ENCODE assay signal across 21 cellular contexts in genomic region chr10:28897617-28898464, GRCh38.
DNase-seq lines count a peak whose midpoint lies in the region; ATAC-seq and TF ChIP-seq lines count a peak whose summit lies in the region.
"Had no signal": no experiment of that assay in that cellular context is flagged by ENCODE, and none has a peak within 500 bp of the region (broad histone marks: within the 10 kb centered on the region; RNA-seq: fewer than 3 reads in every experiment).

No MANE protein-coding gene starts in this region.

- no peak for TF ChIP-seq CTCF in HEK293 (tag by site-specific recombination; IDR thresholded peaks at IDR 0.05)

- H3K36me3 Mint-ChIP-seq in activated T-cell treated with anti-CD3 and anti-CD28 coated beads, Interleukin-2, amount 50 U/mL, for 72 hours (ENCODE audit: insufficient read depth in 2 of 2) = no peaks in the 10 kb centered on the region
- H3K36me3 Mint-ChIP-seq in activated T-helper 17 cell treated with anti-CD3 and anti-CD28 coated beads, Interleukin-2, amount 50 U/mL, for 72 hours (ENCODE audit: low read depth) = no peaks in the 10 kb centered on the region
- H3K36me3 Mint-ChIP-seq: activated naive CD4-positive, alpha-beta T cell treated with anti-CD3 and anti-CD28 coated beads, Interleukin-2, amount 10 ng/mL, durations not matched to agents 7 days and 5 days; natural killer cell had no signal

- no peak overlapping the region for H3K4me3 ChIP-seq in HEK293 (ENCODE audit: low read depth, low read length)
- H3K4me3 ChIP-seq: lung, sigmoid colon, suprapubic skin had no signal

- H3K4me1 Mint-ChIP-seq in activated T-cell treated with anti-CD3 and anti-CD28 coated beads, Interleukin-2, amount 50 U/mL, for 72 hours (ENCODE audit: low read depth) = no peaks in the 10 kb centered on the region
- no peaks in the 10 kb centered on the region for H3K4me1 Mint-ChIP-seq in activated T-helper 17 cell treated with anti-CD3 and anti-CD28 coated beads, Interleukin-2, amount 50 U/mL, for 72 hours
- H3K4me1 Mint-ChIP-seq: activated naive CD4-positive, alpha-beta T cell treated with anti-CD3 and anti-CD28 coated beads, Interleukin-2, amount 10 ng/mL, durations not matched to agents 7 days and 5 days; natural killer cell had no signal

- no peak for ATAC-seq in activated T-cell treated with anti-CD3 and anti-CD28 coated beads, Interleukin-2, amount 50 U/mL, for 72 hours (replicated peaks in 1 of 2)
- no peak for ATAC-seq in activated T-helper 17 cell treated with anti-CD3 and anti-CD28 coated beads, Interleukin-2, amount 50 U/mL, for 72 hours (replicated peaks)
- ATAC-seq: natural killer cell had no signal

- no peak overlapping the region for H3K4me3 Mint-ChIP-seq in activated T-cell treated with anti-CD3 and anti-CD28 coated beads, Interleukin-2, amount 50 U/mL, for 72 hours
- H3K4me3 Mint-ChIP-seq in activated T-helper 17 cell treated with anti-CD3 and anti-CD28 coated beads, Interleukin-2, amount 50 U/mL, for 72 hours = no peak overlapping the region
- H3K4me3 Mint-ChIP-seq: activated naive CD4-positive, alpha-beta T cell treated with anti-CD3 and anti-CD28 coated beads, Interleukin-2, amount 10 ng/mL, durations not matched to agents 7 days and 5 days; natural killer cell had no signal

- H3K9me3 ChIP-seq in HEK293 (ENCODE audit: control insufficient read depth, insufficient read depth, low read depth, low read length) = no peaks in the 10 kb centered on the region
- H3K9me3 ChIP-seq: sigmoid colon, suprapubic skin had no signal

- no peaks in the 10 kb centered on the region for H3K36me3 ChIP-seq in HEK293 (ENCODE audit: control insufficient read depth in 2 of 2, insufficient read depth in 1 of 2, low read length in 2 of 2)
- H3K36me3 ChIP-seq: sigmoid colon, suprapubic skin had no signal

- peaks cover 5% of the 10 kb centered on the region for H3K4me1 ChIP-seq in HEK293 (ENCODE audit: control insufficient read depth, insufficient read depth, low read length)
- H3K4me1 ChIP-seq: suprapubic skin had no signal

- DNase-seq in hippocampal formation (lab: John Stamatoyannopoulos, UW) = peak; percentile 52 to 84
- peak; percentile 20 for DNase-seq in occipital lobe (lab: John Stamatoyannopoulos, UW)
- DNase-seq in activated T-cell treated with anti-CD3 and anti-CD28 coated beads, Interleukin-2, amount 50 U/mL, for 72 hours = no peak
- no peak for DNase-seq in MV-4-11 (lab: John Stamatoyannopoulos, UW)
- DNase-seq in NCI-H446 treated with DMSO at 0.1 percent for 48 hours (lab: John Stamatoyannopoulos, UW) = no peak
- DNase-seq: activated CD4-positive, CD25-positive, alpha-beta regulatory T cell; activated naive CD4-positive, alpha-beta T cell treated with anti-CD3 and anti-CD28 coated beads, Interleukin-2, amount 10 ng/mL, durations not matched to agents 7 days and 5 days; effector CD8-positive, alpha-beta T cell; GDM1; natural killer cell; NCI-H1436; NCI-H345; SHP77 treated with DMSO at 0.1 percent for 48 hours; sigmoid colon; T-helper 2 cell had no signal

- CTCF ChIA-PET in HEK293 (lab: Yijun Ruan, JAX) = no interaction called here

- no peak overlapping the region for H3K27ac ChIP-seq in HEK293 (ENCODE audit: extremely low read depth, low read depth, low read length)
- H3K27ac ChIP-seq in cingulate gyrus (ENCODE audit: low read depth, low read length) = peak overlapping the region; percentile 61
- H3K27ac ChIP-seq: KMS-11, sigmoid colon, suprapubic skin had no signal

- no peaks in the 10 kb centered on the region for H3K27me3 Mint-ChIP-seq in activated T-cell treated with anti-CD3 and anti-CD28 coated beads, Interleukin-2, amount 50 U/mL, for 72 hours (ENCODE audit: low read depth)
- no peaks in the 10 kb centered on the region for H3K27me3 Mint-ChIP-seq in activated T-helper 17 cell treated with anti-CD3 and anti-CD28 coated beads, Interleukin-2, amount 50 U/mL, for 72 hours
- H3K27me3 Mint-ChIP-seq: activated naive CD4-positive, alpha-beta T cell treated with anti-CD3 and anti-CD28 coated beads, Interleukin-2, amount 10 ng/mL, durations not matched to agents 7 days and 5 days had no signal

- H3K9me3 Mint-ChIP-seq in activated T-cell treated with anti-CD3 and anti-CD28 coated beads, Interleukin-2, amount 50 U/mL, for 72 hours = no peaks in the 10 kb centered on the region
- H3K9me3 Mint-ChIP-seq in activated T-helper 17 cell treated with anti-CD3 and anti-CD28 coated beads, Interleukin-2, amount 50 U/mL, for 72 hours = no peaks in the 10 kb centered on the region
- H3K9me3 Mint-ChIP-seq: activated naive CD4-positive, alpha-beta T cell treated with anti-CD3 and anti-CD28 coated beads, Interleukin-2, amount 10 ng/mL, durations not matched to agents 7 days and 5 days; natural killer cell had no signal

- POLR2A ChIA-PET in HEK293 (lab: Yijun Ruan, JAX) = no interaction called here

- no peak overlapping the region for H3K27ac Mint-ChIP-seq in activated T-cell treated with anti-CD3 and anti-CD28 coated beads, Interleukin-2, amount 50 U/mL, for 72 hours
- H3K27ac Mint-ChIP-seq in activated T-helper 17 cell treated with anti-CD3 and anti-CD28 coated beads, Interleukin-2, amount 50 U/mL, for 72 hours = no peak overlapping the region
- H3K27ac Mint-ChIP-seq: activated naive CD4-positive, alpha-beta T cell treated with anti-CD3 and anti-CD28 coated beads, Interleukin-2, amount 10 ng/mL, durations not matched to agents 7 days and 5 days; natural killer cell had no signal

TF ChIP-seq in HEK293, 187 proteins besides CTCF, POLR2A, EP300 and RAD21:
- TF ChIP-seq SCRT2 (tag by site-specific recombination; IDR thresholded peaks at IDR 0.05) (0 out of 2 replicates have a peak, but pooled peaks have one; percentile 32), ZNF16 (tag by site-specific recombination; IDR thresholded peaks at IDR 0.05; ENCODE audit: low read depth) (no peak), ZNF133 (tag by site-specific recombination; IDR thresholded peaks at IDR 0.05) (peak; percentile 31; the same call in 1 of the 2 replicates), ZNF600 (tag by site-specific recombination; IDR thresholded peaks at IDR 0.05) (peak; percentile 60)

Comparison
In these comparisons a context has a peak if more than half of its experiments do, and no peak if none do; other contexts are left out.
1. DNase-seq: peak in hippocampal formation (2 of 2) and occipital lobe (single experiment); none in activated T-cell treated with anti-CD3 and anti-CD28 coated beads, Interleukin-2, amount 50 U/mL, for 72 hours (0 of 2), MV-4-11 (single experiment) and NCI-H446 treated with DMSO at 0.1 percent for 48 hours (single experiment).